Comparison of ENCODE assay signal across 29 cellular contexts in the genomic region with DNA sequence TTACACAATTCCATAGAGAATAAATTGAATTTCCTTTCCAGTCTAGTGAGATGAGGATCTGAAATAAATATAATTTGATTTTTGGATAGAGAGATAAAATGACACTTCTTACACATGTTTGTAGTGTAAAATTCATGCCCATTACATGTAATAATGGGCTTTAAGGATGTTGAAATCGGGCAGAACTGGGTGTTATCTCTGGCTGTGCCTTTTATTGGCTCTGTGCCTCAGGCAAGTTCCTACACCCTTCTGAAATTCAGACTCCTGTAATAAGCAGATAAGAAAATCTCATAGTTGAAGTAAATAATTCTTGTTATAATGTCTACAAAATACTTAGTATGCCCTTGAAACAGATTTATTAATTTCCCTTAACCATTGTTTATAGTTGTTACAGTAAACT.
"Had no signal": no experiment of that assay in that cellular context is flagged by ENCODE, and none has a peak within 500 bp of the region (broad histone marks: within the 10 kb centered on the region; RNA-seq: fewer than 3 reads in every experiment).

No MANE protein-coding gene starts in this region.

- DNase-seq: activated CD4-positive, alpha-beta T cell treated with anti-CD3 and anti-CD28 coated beads for 48 hours; activated CD4-positive, alpha-beta T cell treated with anti-CD3 and anti-CD28 coated beads, Interleukin-2, amount 50 U/mL, for 48 hours; activated CD8-positive, alpha-beta memory T cell treated with anti-CD3 and anti-CD28 coated beads for 24 hours; activated effector memory CD4-positive, alpha-beta T cell treated with Interleukin-2 at 50 U/mL for 16 hours; activated naive CD4-positive, alpha-beta T cell treated with anti-CD3 and anti-CD28 coated beads for 36 hours; activated naive CD8-positive, alpha-beta T cell treated with anti-CD3 and anti-CD28 coated beads for 36 hours; adrenal gland; brain microvascular endothelial cell; caudate nucleus; esophagus squamous epithelium; gastrocnemius medialis; glutamatergic neuron; left ventricle myocardium superior; naive B cell; occipital lobe; psoas muscle; stimulated activated CD4-positive, alpha-beta T cell treated with anti-CD3 and anti-CD28 coated beads, Interleukin-2, amount 100 ng/mL, for 24 hours; stimulated activated naive CD4-positive, alpha-beta T cell; T-helper 9 cell; tibial artery; WERI-Rb-1 had no signal

- H3K4me3 ChIP-seq: adrenal gland, esophagus squamous epithelium, gastrocnemius medialis, psoas muscle, smooth muscle cell, suprapubic skin, tibial artery had no signal

- ATAC-seq: activated CD4-positive, CD25-positive, alpha-beta regulatory T cell treated with anti-CD3 and anti-CD28 coated beads, Interleukin-2, amount 50 U/mL, for 24 hours; gastrocnemius medialis; left ventricle myocardium superior; psoas muscle had no signal

- H3K27ac Mint-ChIP-seq: activated naive CD4-positive, alpha-beta T cell treated with anti-CD3 and anti-CD28 coated beads for 36 hours; activated naive CD8-positive, alpha-beta T cell treated with anti-CD3 and anti-CD28 coated beads for 36 hours; naive B cell; T-helper 1 cell treated with Interleukin-12 subunit alpha and Interleukin-12 subunit beta and Interleukin-4 antibody, amounts not matched to agents 30 μg/mL and 1 μg/mL, for 36 hours had no signal

- H3K4me1 Mint-ChIP-seq: naive B cell had no signal

- H3K9me3 ChIP-seq: esophagus squamous epithelium, gastrocnemius medialis, psoas muscle, suprapubic skin, tibial artery had no signal

- H3K4me3 Mint-ChIP-seq: activated naive CD4-positive, alpha-beta T cell treated with anti-CD3 and anti-CD28 coated beads for 36 hours; activated naive CD8-positive, alpha-beta T cell treated with anti-CD3 and anti-CD28 coated beads for 36 hours; naive B cell; neural crest cell; T-helper 1 cell treated with Interleukin-12 subunit alpha and Interleukin-12 subunit beta and Interleukin-4 antibody, amounts not matched to agents 30 μg/mL and 1 μg/mL, for 36 hours had no signal

- H3K27me3 ChIP-seq: adrenal gland, brain microvascular endothelial cell, esophagus squamous epithelium, gastrocnemius medialis, suprapubic skin, tibial artery had no signal

- H3K4me2 ChIP-seq: smooth muscle cell had no signal

- H3K27ac ChIP-seq: adrenal gland, brain microvascular endothelial cell, esophagus squamous epithelium, gastrocnemius medialis, parathyroid adenoma, psoas muscle, suprapubic skin, tibial artery, WERI-Rb-1 had no signal

- H3K9me3 Mint-ChIP-seq: activated naive CD4-positive, alpha-beta T cell treated with anti-CD3 and anti-CD28 coated beads for 36 hours; activated naive CD8-positive, alpha-beta T cell treated with anti-CD3 and anti-CD28 coated beads for 36 hours; neural crest cell; T-helper 1 cell treated with Interleukin-12 subunit alpha and Interleukin-12 subunit beta and Interleukin-4 antibody, amounts not matched to agents 30 μg/mL and 1 μg/mL, for 36 hours had no signal

- H3K27me3 Mint-ChIP-seq: activated naive CD8-positive, alpha-beta T cell treated with anti-CD3 and anti-CD28 coated beads for 36 hours; naive B cell had no signal

- H3K79me2 ChIP-seq: parathyroid adenoma had no signal

- H3K9ac ChIP-seq: parathyroid adenoma had no signal

- FAIRE-seq: astrocyte, islet of Langerhans had no signal

- H3K36me3 ChIP-seq: adrenal gland, brain microvascular endothelial cell, esophagus squamous epithelium, gastrocnemius medialis, suprapubic skin, tibial artery, WERI-Rb-1 had no signal

- H2AFZ ChIP-seq: parathyroid adenoma had no signal

- H3K4me1 ChIP-seq: adrenal gland, esophagus squamous epithelium, gastrocnemius medialis, parathyroid adenoma, psoas muscle, suprapubic skin, tibial artery had no signal

- H3K36me3 Mint-ChIP-seq: activated naive CD8-positive, alpha-beta T cell treated with anti-CD3 and anti-CD28 coated beads for 36 hours; naive B cell had no signal
